15 cellular contexts compared by ENCODE assay signal in the genomic region with DNA sequence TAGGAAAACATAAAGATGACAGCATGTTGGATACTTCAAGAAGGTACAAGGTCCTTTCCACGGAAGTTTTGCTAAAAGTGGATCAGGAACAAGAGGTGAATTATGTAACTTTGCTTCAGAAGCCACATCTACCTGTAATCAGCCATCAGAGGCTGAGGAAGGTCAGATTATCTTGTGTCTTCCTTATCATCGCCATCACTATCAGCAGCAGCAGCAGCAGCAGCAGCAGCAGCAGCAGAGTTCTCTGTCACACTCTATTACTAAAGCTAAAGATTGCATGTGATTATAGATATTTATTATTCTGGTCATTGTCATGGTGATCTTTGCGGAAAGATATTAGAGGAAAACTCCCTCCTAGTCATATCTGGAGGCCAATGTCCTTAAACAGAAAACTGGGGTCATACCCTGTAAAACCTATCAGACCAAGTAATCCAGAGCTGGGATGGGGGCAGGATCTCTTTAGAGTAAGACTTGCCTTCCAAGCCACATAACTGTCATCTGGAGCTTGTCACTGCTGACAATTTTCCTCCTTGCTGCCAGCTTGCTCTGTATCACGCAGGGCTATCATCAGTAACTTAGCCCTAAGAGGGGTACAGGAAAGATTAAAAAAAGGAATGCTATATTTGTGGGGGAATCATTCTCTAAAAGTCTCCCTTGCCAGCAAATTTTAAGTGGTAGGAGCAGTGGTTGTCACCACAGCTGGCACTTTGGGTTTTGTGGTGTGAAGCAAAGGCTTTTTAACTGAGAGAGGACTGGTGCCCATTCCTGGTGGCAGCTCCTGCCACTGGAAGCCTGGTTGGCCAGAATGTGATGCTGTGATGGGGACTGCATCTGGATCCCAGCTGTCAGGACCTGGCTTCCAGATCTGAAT.
A peak's percentile ranks its signal among the peaks of the same experiment; 100 is the strongest.
DNase-seq lines count a peak whose midpoint lies in the region; ATAC-seq and TF ChIP-seq lines count a peak whose summit lies in the region.
"Had no signal": no experiment of that assay in that cellular context is flagged by ENCODE, and none has a peak within 500 bp of the region (broad histone marks: within the 10 kb centered on the region; RNA-seq: fewer than 3 reads in every experiment).

No MANE protein-coding gene starts in this region.

- TF ChIP-seq POLR2A in uterus (IDR thresholded peaks at IDR 0.05): no peak

- peak overlapping the region; percentile 86 for H3K27ac Mint-ChIP-seq in T-helper 1 cell treated with Interleukin-12 subunit alpha and Interleukin-12 subunit beta and Interleukin-4 antibody, amounts not matched to agents 30 μg/mL and 1 μg/mL, for 36 hours

- no peak for TF ChIP-seq CTCF in uterus (IDR thresholded peaks at IDR 0.05)

- no peak overlapping the region for H3K4me3 ChIP-seq in uterus
- H3K4me3 ChIP-seq: tibial nerve had no signal

- H3K9me3 Mint-ChIP-seq in T-helper 1 cell treated with Interleukin-12 subunit alpha and Interleukin-12 subunit beta and Interleukin-4 antibody, amounts not matched to agents 30 μg/mL and 1 μg/mL, for 36 hours: peaks cover 6% of the 10 kb centered on the region

- H3K4me3 Mint-ChIP-seq in T-helper 1 cell treated with Interleukin-12 subunit alpha and Interleukin-12 subunit beta and Interleukin-4 antibody, amounts not matched to agents 30 μg/mL and 1 μg/mL, for 36 hours: peak overlapping the region; percentile 81

- ATAC-seq in activated CD4-positive, CD25-positive, alpha-beta regulatory T cell treated with anti-CD3 and anti-CD28 coated beads, Interleukin-2, amount 50 U/mL, for 24 hours: peak; percentile 29 to 42
- ATAC-seq in GM18511 (IDR thresholded peaks at IDR 0.05; ENCODE audit: unreplicated experiment) (peak; percentile 1), left ventricle myocardium superior (peak; percentile 72), GM18873 (IDR thresholded peaks at IDR 0.05; ENCODE audit: low FRiP score, unreplicated experiment) (no peak)

- no peaks in the 10 kb centered on the region for H3K9me3 ChIP-seq in uterus
- H3K9me3 ChIP-seq: esophagus squamous epithelium, tibial nerve had no signal

- no peaks in the 10 kb centered on the region for H3K27me3 ChIP-seq in uterus
- H3K27me3 ChIP-seq: brain microvascular endothelial cell, esophagus squamous epithelium, tibial nerve had no signal

- intact Hi-C loops in left ventricle myocardium superior (cut with micrococcal nuclease): no loop called here
- intact Hi-C loops in uterus (cut with DNase I; ENCODE audit: low total_unique reads): no loop called here

- H3K27ac ChIP-seq in uterus: no peak overlapping the region
- H3K27ac ChIP-seq: 22Rv1, brain microvascular endothelial cell, tibial nerve had no signal

- no peaks in the 10 kb centered on the region for H3K36me3 ChIP-seq in uterus
- H3K36me3 ChIP-seq: brain microvascular endothelial cell, esophagus squamous epithelium, tibial nerve had no signal

- peaks cover 76% of the 10 kb centered on the region for H3K4me1 Mint-ChIP-seq in T-helper 1 cell treated with Interleukin-12 subunit alpha and Interleukin-12 subunit beta and Interleukin-4 antibody, amounts not matched to agents 30 μg/mL and 1 μg/mL, for 36 hours (ENCODE audit: low read depth)

- no peak for DNase-seq in activated CD4-positive, CD25-positive, alpha-beta regulatory T cell (lab: John Stamatoyannopoulos, UW)
- DNase-seq in left ventricle myocardium superior (no peak), NCI-H1436 treated with DMSO at 0.1 percent for 48 hours (lab: John Stamatoyannopoulos, UW) (no peak), uterus (no peak)
- DNase-seq: esophagus squamous epithelium, NCI-H1048, NCI-H2171, NCI-H82 had no signal

- H3K4me1 ChIP-seq in uterus: no peaks in the 10 kb centered on the region

- H3K36me3 Mint-ChIP-seq in T-helper 1 cell treated with Interleukin-12 subunit alpha and Interleukin-12 subunit beta and Interleukin-4 antibody, amounts not matched to agents 30 μg/mL and 1 μg/mL, for 36 hours (ENCODE audit: low read depth): peaks cover 20% of the 10 kb centered on the region

- no peaks in the 10 kb centered on the region for H3K27me3 Mint-ChIP-seq in T-helper 1 cell treated with Interleukin-12 subunit alpha and Interleukin-12 subunit beta and Interleukin-4 antibody, amounts not matched to agents 30 μg/mL and 1 μg/mL, for 36 hours (ENCODE audit: low read depth)
